9 cellular contexts compared by ENCODE assay signal in the genomic region with DNA sequence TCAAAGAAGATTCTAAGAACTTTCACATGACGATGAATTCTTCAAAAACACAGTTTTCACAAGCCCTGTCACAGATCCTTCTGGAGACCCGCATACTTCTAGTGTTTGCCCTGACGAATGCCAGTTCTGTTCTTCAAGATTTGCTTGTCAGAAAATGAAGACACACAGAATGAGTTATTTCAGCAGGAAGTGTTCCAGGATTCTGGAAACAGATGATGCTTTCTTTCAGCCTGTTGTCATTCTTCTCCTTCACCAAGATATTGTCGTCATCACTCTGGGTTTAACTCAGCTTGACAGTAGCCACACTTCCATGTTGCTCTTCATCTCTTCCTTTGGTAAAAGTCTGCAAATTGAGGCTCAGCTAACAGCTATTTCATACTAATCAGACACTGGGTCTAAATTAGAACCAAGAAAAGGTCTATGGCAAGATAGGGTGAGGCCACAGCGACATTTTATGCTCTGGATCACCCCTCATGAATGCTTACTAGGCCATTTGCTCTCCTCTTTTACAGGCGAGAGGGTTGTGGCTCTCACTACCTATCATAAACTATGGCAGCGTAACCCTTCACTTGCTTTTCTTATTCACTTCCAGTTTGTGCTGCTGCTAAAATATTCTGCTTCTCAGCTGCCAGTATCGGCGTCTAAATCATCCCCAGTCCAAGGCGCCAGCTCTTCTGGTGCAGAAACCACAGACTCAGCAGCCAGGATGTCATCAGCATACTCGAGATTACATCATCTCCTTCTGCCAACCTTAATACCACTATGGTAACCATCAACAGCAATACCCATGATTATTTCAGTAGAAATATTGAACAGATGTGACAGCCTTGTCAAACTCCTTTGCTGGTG.
A peak's percentile ranks its signal among the peaks of the same experiment; 100 is the strongest.
DNase-seq lines count a peak whose midpoint lies in the region; ATAC-seq, FAIRE-seq and TF ChIP-seq lines count a peak whose summit lies in the region.
"Had no signal": no experiment of that assay in that cellular context is flagged by ENCODE, and none has a peak within 500 bp of the region (broad histone marks: within the 10 kb centered on the region; RNA-seq: fewer than 3 reads in every experiment).

No MANE protein-coding gene starts in this region.

- H3K4me3 ChIP-seq in transverse colon: no peak overlapping the region
- H3K4me3 ChIP-seq in kidney (ENCODE audit: low read length in 2 of 2): no peak overlapping the region

- no peak for TF ChIP-seq EP300 in transverse colon (IDR thresholded peaks at IDR 0.05; ENCODE audit: low read depth)

- H3K27me3 Mint-ChIP-seq in CD14-positive monocyte (ENCODE audit: low read depth in 3 of 3) (peaks cover 0 to 2% (median 0%) of the 10 kb centered on the region in 3 donors), osteocyte (ENCODE audit: unreplicated experiment) (peaks cover 44% of the 10 kb centered on the region)
- H3K27me3 Mint-ChIP-seq in activated naive CD8-positive, alpha-beta T cell treated with anti-CD3 and anti-CD28 coated beads for 36 hours: peaks cover 28% of the 10 kb centered on the region

- in situ Hi-C loops in transverse colon (cut with MboI; ENCODE audit: low pct_ligation_motif_present in 1 of 4, low pct_unique_long_range_greater_than_20kb in 1 of 4, low sequenced_read_pairs in 3 of 4): no loop called here

- intact Hi-C loops in CD14-positive monocyte (cut with micrococcal nuclease) (no loop called here), transverse colon (cut with DNase I; ENCODE audit: low total_unique reads) (no loop called here), kidney (cut with DNase I) (no loop called here)

- H3K27me3 ChIP-seq in transverse colon: peaks cover 13% of the 10 kb centered on the region

- H3K27ac ChIP-seq in transverse colon (peak overlapping the region in 1 of 4 donors; percentile 8), kidney (ENCODE audit: low read depth in 2 of 2, low read length in 2 of 2) (no peak overlapping the region), RWPE1 (no peak overlapping the region)

- CTCF ChIA-PET in RWPE1 (lab: Yijun Ruan, JAX): no interaction called here

- TF ChIP-seq CTCF in CD14-positive monocyte (IDR thresholded peaks at IDR 0.05) (no peak), transverse colon (IDR thresholded peaks at IDR 0.05) (no peak), kidney (IDR thresholded peaks at IDR 0.05; ENCODE audit: borderline replicate concordance, extremely low read depth, insufficient read depth) (no peak), osteocyte (IDR thresholded peaks at IDR 0.05) (no peak), RWPE1 (conservative IDR thresholded peaks at IDR 0.05; ENCODE audit: low read depth) (no peak)

- POLR2A ChIA-PET in RWPE1 (lab: Yijun Ruan, JAX; ENCODE audit: low non-redundant PET): no interaction called here

- peaks cover 0 to 10% (median 1%) of the 10 kb centered on the region in 7 donors for H3K9me3 Mint-ChIP-seq in CD14-positive monocyte
- peaks cover under 1% of the 10 kb centered on the region for H3K9me3 Mint-ChIP-seq in activated naive CD8-positive, alpha-beta T cell treated with anti-CD3 and anti-CD28 coated beads for 36 hours
- H3K9me3 Mint-ChIP-seq in osteocyte (ENCODE audit: unreplicated experiment): peaks cover 6% of the 10 kb centered on the region

- peaks cover 0 to 4% of the 10 kb centered on the region in 2 donors for H3K36me3 Mint-ChIP-seq in CD14-positive monocyte
- no peaks in the 10 kb centered on the region for H3K36me3 Mint-ChIP-seq in activated naive CD8-positive, alpha-beta T cell treated with anti-CD3 and anti-CD28 coated beads for 36 hours
- H3K36me3 Mint-ChIP-seq in osteocyte (ENCODE audit: unreplicated experiment): peaks cover 2% of the 10 kb centered on the region

- no peaks in the 10 kb centered on the region for H3K4me1 ChIP-seq in transverse colon
- no peaks in the 10 kb centered on the region for H3K4me1 ChIP-seq in kidney (ENCODE audit: control insufficient read depth in 1 of 2, insufficient read depth in 1 of 2, low read depth in 1 of 2, low read length in 2 of 2)

- DNase-seq in CD14-positive monocyte (ENCODE audit: low spot score): no peak
- DNase-seq in M059J (ENCODE audit: low read depth): peak; percentile 52
- DNase-seq in activated naive CD8-positive, alpha-beta T cell treated with anti-CD3 and anti-CD28 coated beads for 36 hours: peak; percentile 19
- DNase-seq in transverse colon: no peak
- DNase-seq in kidney: no peak
- DNase-seq in osteocyte (ENCODE audit: extremely low spot score, unreplicated experiment): no peak
- DNase-seq in RWPE1 (ENCODE audit: low spot score): no peak

- no peak for TF ChIP-seq POLR2A in transverse colon (IDR thresholded peaks at IDR 0.05)

- no peak for FAIRE-seq in kidney (lab: Jason Lieb, UNC)

- H3K4me1 Mint-ChIP-seq in CD14-positive monocyte: peaks cover 30% of the 10 kb centered on the region
- peaks cover 16% of the 10 kb centered on the region for H3K4me1 Mint-ChIP-seq in activated naive CD8-positive, alpha-beta T cell treated with anti-CD3 and anti-CD28 coated beads for 36 hours
- H3K4me1 Mint-ChIP-seq in osteocyte (ENCODE audit: unreplicated experiment): no peaks in the 10 kb centered on the region
- H3K4me1 Mint-ChIP-seq: nephron had no signal

- peak; percentile 48 for ATAC-seq in GM19468 (IDR thresholded peaks at IDR 0.05; ENCODE audit: extremely low read depth, unreplicated experiment)

- H3K9ac ChIP-seq in kidney (ENCODE audit: low read length in 2 of 2): no peak overlapping the region

- peak overlapping the region in 1 of 2 donors; percentile 64 for H3K4me3 Mint-ChIP-seq in CD14-positive monocyte
- peak overlapping the region; percentile 1 for H3K4me3 Mint-ChIP-seq in activated naive CD8-positive, alpha-beta T cell treated with anti-CD3 and anti-CD28 coated beads for 36 hours
- H3K4me3 Mint-ChIP-seq in osteocyte (ENCODE audit: unreplicated experiment): no peak overlapping the region
- H3K4me3 Mint-ChIP-seq: nephron had no signal

- no peaks in the 10 kb centered on the region for H3K36me3 ChIP-seq in transverse colon
- no peaks in the 10 kb centered on the region for H3K36me3 ChIP-seq in kidney (ENCODE audit: control insufficient read depth in 1 of 2, insufficient read depth in 2 of 2, low read length in 2 of 2)

- H3K27ac Mint-ChIP-seq in CD14-positive monocyte (peak overlapping the region in 6 of 7 donors; percentile 2 to 84 (median 40)), osteocyte (ENCODE audit: unreplicated experiment) (no peak overlapping the region)
- peak overlapping the region; percentile 20 for H3K27ac Mint-ChIP-seq in activated naive CD8-positive, alpha-beta T cell treated with anti-CD3 and anti-CD28 coated beads for 36 hours
- H3K27ac Mint-ChIP-seq: nephron had no signal

- 67 to 69% methylated on average over 5 to 11 of the region's 11 CpGs for WGBS in transverse colon (ENCODE audit: low coverage in 1 of 2), 2 donors

- H3K9me3 ChIP-seq in transverse colon: no peaks in the 10 kb centered on the region
- no peaks in the 10 kb centered on the region for H3K9me3 ChIP-seq in kidney (ENCODE audit: control insufficient read depth in 1 of 2, low read length in 2 of 2)

Comparison
In these comparisons a context has a peak if more than half of its experiments do, and no peak if none do; other contexts are left out.
1. DNase-seq: peak in M059J (single experiment) and activated naive CD8-positive, alpha-beta T cell treated with anti-CD3 and anti-CD28 coated beads for 36 hours (single experiment); none in CD14-positive monocyte (single experiment), transverse colon (single experiment), kidney (single experiment), osteocyte (single experiment) and RWPE1 (single experiment).